18 cellular contexts compared by ENCODE assay signal in genomic region chr22:49718396-49718795, GRCh38.
A peak's percentile ranks its signal among the peaks of the same experiment; 100 is the strongest.
DNase-seq lines count a peak whose midpoint lies in the region; ATAC-seq and TF ChIP-seq lines count a peak whose summit lies in the region.
"Had no signal": no experiment of that assay in that cellular context is flagged by ENCODE, and none has a peak within 500 bp of the region (broad histone marks: within the 10 kb centered on the region; RNA-seq: fewer than 3 reads in every experiment).

No MANE protein-coding gene starts in this region.

- ATAC-seq in left lobe of liver (no peak), GM19324 (IDR thresholded peaks at IDR 0.05; ENCODE audit: low FRiP score, unreplicated experiment) (no peak)
- ATAC-seq: CD8-positive, alpha-beta T cell; HepG2 had no signal

- peak; percentile 55 for DNase-seq in activated effector memory CD4-positive, alpha-beta T cell treated with anti-CD3 and anti-CD28 coated beads, Interleukin-2, amount 50 U/mL, for 16 hours
- no peak for DNase-seq in activated effector memory CD4-positive, alpha-beta T cell treated with Interleukin-2 at 50 U/mL for 16 hours
- DNase-seq in endodermal cell (peak; percentile 31), osteocyte (ENCODE audit: extremely low spot score, unreplicated experiment) (peak; percentile 78), COR-L47 (lab: John Stamatoyannopoulos, UW) (no peak), left lobe of liver (ENCODE audit: low spot score) (no peak)
- DNase-seq: CD8-positive, alpha-beta T cell; DMS 273 treated with DMSO at 0.1 percent for 48 hours; DMS53; DND-41; EL; GOT3; H9 had no signal

- peaks cover 18% of the 10 kb centered on the region for H3K27me3 ChIP-seq in endodermal cell (ENCODE audit: control insufficient read depth, insufficient read depth, low read length, poor library complexity, severe bottlenecking)

- H3K4me3 Mint-ChIP-seq in endodermal cell (no peak overlapping the region), osteocyte (ENCODE audit: unreplicated experiment) (no peak overlapping the region)
- H3K4me3 Mint-ChIP-seq: B cell; CD8-positive, alpha-beta T cell; IgD-negative memory B cell had no signal

- no peak overlapping the region for H3K9ac ChIP-seq in endodermal cell (ENCODE audit: extremely low read depth, low read length, poor library complexity, severe bottlenecking)
- H3K9ac ChIP-seq: BLaER1 treated with 17β-estradiol and CSF1 and Interleukin-3, amounts not matched to agents 10 nM and 100 nM had no signal

- H3K27ac Mint-ChIP-seq in endodermal cell = no peak overlapping the region
- no peak overlapping the region for H3K27ac Mint-ChIP-seq in osteocyte (ENCODE audit: unreplicated experiment)
- H3K27ac Mint-ChIP-seq: B cell; CD8-positive, alpha-beta T cell; IgD-negative memory B cell had no signal

- H3K27me3 Mint-ChIP-seq in endodermal cell (ENCODE audit: insufficient read depth) = peaks cover 5% of the 10 kb centered on the region
- peaks cover 7% of the 10 kb centered on the region for H3K27me3 Mint-ChIP-seq in osteocyte (ENCODE audit: unreplicated experiment)

- no peaks in the 10 kb centered on the region for H3K36me3 ChIP-seq in endodermal cell (ENCODE audit: control insufficient read depth, insufficient read depth, low read length)
- H3K36me3 ChIP-seq: BLaER1 treated with 17β-estradiol and CSF1 and Interleukin-3, amounts not matched to agents 10 nM and 100 nM had no signal

- 73 to 91% methylated on average over 4 to 7 of the region's 7 CpGs for WGBS in endodermal cell (ENCODE audit: insufficient coverage in 1 of 2, insufficient read length in 1 of 2), 2 experiments

- H3K4me1 ChIP-seq in endodermal cell (ENCODE audit: control insufficient read depth, insufficient read depth, low read length) = no peaks in the 10 kb centered on the region

- H3K4me1 Mint-ChIP-seq in endodermal cell (no peaks in the 10 kb centered on the region), osteocyte (ENCODE audit: unreplicated experiment) (no peaks in the 10 kb centered on the region)
- H3K4me1 Mint-ChIP-seq: B cell had no signal

- no peak overlapping the region for H3K27ac ChIP-seq in endodermal cell (ENCODE audit: low read depth, low read length)
- H3K27ac ChIP-seq: BLaER1 treated with 17β-estradiol and CSF1 and Interleukin-3, amounts not matched to agents 10 nM and 100 nM had no signal

- H3K9me3 Mint-ChIP-seq in endodermal cell = no peaks in the 10 kb centered on the region
- no peaks in the 10 kb centered on the region for H3K9me3 Mint-ChIP-seq in osteocyte (ENCODE audit: unreplicated experiment)
- H3K9me3 Mint-ChIP-seq: CD8-positive, alpha-beta T cell; IgD-negative memory B cell had no signal

- no peak for TF ChIP-seq CTCF in endodermal cell (conservative IDR thresholded peaks at IDR 0.05)
- TF ChIP-seq CTCF in osteocyte (IDR thresholded peaks at IDR 0.05) = no peak

- no peak overlapping the region for H3K4me3 ChIP-seq in endodermal cell (ENCODE audit: low read length)
- H3K4me3 ChIP-seq: BLaER1 treated with 17β-estradiol and CSF1 and Interleukin-3, amounts not matched to agents 10 nM and 100 nM had no signal

- no peaks in the 10 kb centered on the region for H3K36me3 Mint-ChIP-seq in endodermal cell (ENCODE audit: low read depth)
- H3K36me3 Mint-ChIP-seq in osteocyte (ENCODE audit: unreplicated experiment) = no peaks in the 10 kb centered on the region
- H3K36me3 Mint-ChIP-seq: CD8-positive, alpha-beta T cell; IgD-negative memory B cell had no signal

- H3K9me3 ChIP-seq in endodermal cell (ENCODE audit: control insufficient read depth, low read length) = no peaks in the 10 kb centered on the region
- H3K9me3 ChIP-seq: BLaER1 treated with 17β-estradiol and CSF1 and Interleukin-3, amounts not matched to agents 10 nM and 100 nM had no signal

Comparison
In these comparisons a context has a peak if more than half of its experiments do, and no peak if none do; other contexts are left out.
1. DNase-seq: peak in activated effector memory CD4-positive, alpha-beta T cell treated with anti-CD3 and anti-CD28 coated beads, Interleukin-2, amount 50 U/mL, for 16 hours (single experiment), endodermal cell (single experiment) and osteocyte (single experiment); none in activated effector memory CD4-positive, alpha-beta T cell treated with Interleukin-2 at 50 U/mL for 16 hours (single experiment), COR-L47 (single experiment) and left lobe of liver (single experiment).